ENCODE assay signal across 8 cellular contexts in the genomic region with DNA sequence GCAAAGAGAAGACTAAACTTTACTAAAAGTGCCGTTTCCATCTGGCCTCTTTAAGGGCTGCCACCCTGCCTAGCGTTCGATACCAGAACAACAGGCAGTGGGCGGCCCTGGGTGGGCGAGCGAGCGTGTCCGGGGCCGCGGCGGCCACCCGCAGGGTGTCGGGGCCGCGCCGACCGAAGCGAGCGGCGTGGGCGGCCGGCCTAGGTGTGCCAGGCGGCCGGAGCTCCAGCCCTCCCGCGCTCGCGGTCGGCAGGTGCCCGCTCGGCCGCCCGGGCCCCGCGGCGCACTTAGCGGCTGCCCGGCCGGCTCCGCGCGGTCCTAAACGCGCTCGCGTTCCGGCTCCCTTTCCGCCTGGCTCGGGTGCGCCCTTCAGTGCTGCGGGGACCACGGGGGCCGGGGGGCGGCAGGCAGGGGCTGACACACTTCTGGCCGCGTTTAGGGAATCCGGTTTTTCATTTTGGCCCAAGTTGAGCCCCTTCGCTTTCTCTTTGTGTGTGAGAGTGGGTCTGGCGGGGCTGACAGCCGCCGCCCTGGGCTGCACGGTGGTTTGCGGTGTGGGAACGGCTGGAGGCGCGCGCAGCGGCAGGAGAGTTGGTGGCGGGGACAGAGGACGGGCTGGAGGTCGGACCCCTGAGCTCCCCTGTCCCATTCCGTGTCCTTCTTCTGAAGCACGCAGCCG. TPM values are rescaled to one million over a fixed set of nuclear protein-coding genes. Genes with fewer than 3 reads are reported as not detected.
DNase-seq lines count a peak whose midpoint lies in the region; ATAC-seq and TF ChIP-seq lines count a peak whose summit lies in the region.

No MANE protein-coding gene starts in this region.

- under 1% methylated on average over 74 of the region's 74 CpGs for WGBS in liver

- H3K9me3 ChIP-seq in liver (ENCODE audit: control insufficient read depth in 4 of 4, low read length in 3 of 4): no peaks in the 10 kb centered on the region

- DNase-seq in CD1c-positive myeloid dendritic cell (ENCODE audit: extremely low spot score) (peak; percentile 39), SW480 (ENCODE audit: low spot score) (peak; percentile 68), cerebellar cortex (ENCODE audit: low spot score) (peak; percentile 61), NCI-H1436 treated with DMSO at 0.1 percent for 48 hours (lab: John Stamatoyannopoulos, UW) (no peak)
- peak in 5 of 6 experiments; percentile 12 to 66 (median 34) for DNase-seq in stimulated activated naive CD4-positive, alpha-beta T cell (lab: John Stamatoyannopoulos, UW)

- H3K36me3 ChIP-seq in liver (ENCODE audit: control insufficient read depth in 4 of 4, insufficient read depth in 3 of 4, low read depth in 1 of 4, low read length in 3 of 4): no peaks in the 10 kb centered on the region

- TF ChIP-seq RAD21 in liver (IDR thresholded peaks at IDR 0.05): no peak

- H3K4me1 ChIP-seq in liver (ENCODE audit: control insufficient read depth in 4 of 4, insufficient read depth in 4 of 4, low read length in 3 of 4): peaks cover 30 to 64% (median 52%) of the 10 kb centered on the region in 4 donors

- ATAC-seq in GM18909 (IDR thresholded peaks at IDR 0.05; ENCODE audit: poor library complexity, unreplicated experiment) (peak; percentile 35), HG03521 (IDR thresholded peaks at IDR 0.05; ENCODE audit: unreplicated experiment) (peak; percentile 26)

- peak overlapping the region; percentile 49 to 71 (median 62) for H3K4me3 ChIP-seq in liver (ENCODE audit: low read depth in 1 of 3, low read length in 3 of 3)

- H3K9ac ChIP-seq in liver (ENCODE audit: low read depth in 1 of 2, low read length in 2 of 2): no peak overlapping the region

- H3K27me3 ChIP-seq in liver (ENCODE audit: control insufficient read depth in 4 of 4, insufficient read depth in 4 of 4, low read length in 3 of 4): peaks cover 7 to 27% (median 10%) of the 10 kb centered on the region in 4 donors

- H3K27ac ChIP-seq in liver (ENCODE audit: low read depth in 1 of 2, low read length in 2 of 2): no peak overlapping the region

- peak; percentile 21 for TF ChIP-seq CTCF in liver (IDR thresholded peaks at IDR 0.05; ENCODE audit: low read depth, low read length, missing input control)

TF ChIP-seq in liver, 16 proteins besides CTCF, POLR2A, EP300 and RAD21:
- TF ChIP-seq FOXA1 (IDR thresholded peaks at IDR 0.05) (no peak), TAF1 (conservative IDR thresholded peaks at IDR 0.05) (no peak), HNF4G (IDR thresholded peaks at IDR 0.05) (no peak)

RNA-seq across cellular contexts. Expression of a gene that starts 2.9 kb away (rescaled TPM):
- under 1 TPM; under 0.01 to 0.05 TPM for total RNA-seq in liver
- not detected for polyA plus RNA-seq in liver
